ENCODE assay signal across 1 cellular context in the genomic region with DNA sequence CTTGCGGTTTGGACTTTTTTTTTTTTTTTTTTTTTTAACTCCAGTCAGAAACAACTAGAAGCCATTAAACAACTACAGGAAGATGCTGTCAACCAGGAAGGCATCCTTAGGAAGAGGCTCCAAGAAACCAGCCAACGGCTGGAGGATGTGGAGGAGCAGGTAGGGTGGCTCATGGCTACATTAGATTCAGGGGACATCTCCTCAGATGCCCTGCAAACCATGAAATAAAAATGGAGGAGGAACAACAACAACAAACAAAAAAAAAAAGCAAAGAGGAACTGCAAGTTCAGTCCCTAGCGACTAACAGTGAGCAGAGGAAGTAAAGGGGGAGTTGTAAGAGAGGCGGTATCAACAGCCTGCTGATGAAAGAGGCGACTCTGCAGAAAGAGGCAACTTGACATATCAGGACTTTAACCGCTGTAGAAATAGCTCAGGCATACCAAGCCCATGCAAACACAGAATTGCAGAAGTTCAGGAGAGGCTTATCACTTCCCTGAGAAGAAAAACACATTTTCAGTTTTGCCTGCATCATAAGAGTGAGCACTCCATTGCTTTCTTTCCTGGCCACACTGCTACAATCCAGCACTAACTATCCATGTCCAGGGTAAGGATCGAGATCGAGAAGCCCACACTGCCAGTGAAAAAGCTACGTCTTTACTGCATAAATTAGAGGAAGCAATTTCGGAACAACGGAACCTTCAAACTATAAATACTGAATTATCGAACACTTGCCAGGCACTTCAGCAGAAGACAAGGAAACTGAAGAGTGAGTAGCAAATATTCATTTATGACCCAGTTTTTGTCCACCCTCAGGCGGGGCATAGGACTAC.
A peak's percentile ranks its signal among the peaks of the same experiment; 100 is the strongest.
TF ChIP-seq lines count a peak whose summit lies in the region.

No MANE protein-coding gene starts in this region.

TF ChIP-seq in GM12878, 131 proteins besides CTCF, POLR2A, EP300 and RAD21 (continued from another document):
- TF ChIP-seq, protein P1, sequence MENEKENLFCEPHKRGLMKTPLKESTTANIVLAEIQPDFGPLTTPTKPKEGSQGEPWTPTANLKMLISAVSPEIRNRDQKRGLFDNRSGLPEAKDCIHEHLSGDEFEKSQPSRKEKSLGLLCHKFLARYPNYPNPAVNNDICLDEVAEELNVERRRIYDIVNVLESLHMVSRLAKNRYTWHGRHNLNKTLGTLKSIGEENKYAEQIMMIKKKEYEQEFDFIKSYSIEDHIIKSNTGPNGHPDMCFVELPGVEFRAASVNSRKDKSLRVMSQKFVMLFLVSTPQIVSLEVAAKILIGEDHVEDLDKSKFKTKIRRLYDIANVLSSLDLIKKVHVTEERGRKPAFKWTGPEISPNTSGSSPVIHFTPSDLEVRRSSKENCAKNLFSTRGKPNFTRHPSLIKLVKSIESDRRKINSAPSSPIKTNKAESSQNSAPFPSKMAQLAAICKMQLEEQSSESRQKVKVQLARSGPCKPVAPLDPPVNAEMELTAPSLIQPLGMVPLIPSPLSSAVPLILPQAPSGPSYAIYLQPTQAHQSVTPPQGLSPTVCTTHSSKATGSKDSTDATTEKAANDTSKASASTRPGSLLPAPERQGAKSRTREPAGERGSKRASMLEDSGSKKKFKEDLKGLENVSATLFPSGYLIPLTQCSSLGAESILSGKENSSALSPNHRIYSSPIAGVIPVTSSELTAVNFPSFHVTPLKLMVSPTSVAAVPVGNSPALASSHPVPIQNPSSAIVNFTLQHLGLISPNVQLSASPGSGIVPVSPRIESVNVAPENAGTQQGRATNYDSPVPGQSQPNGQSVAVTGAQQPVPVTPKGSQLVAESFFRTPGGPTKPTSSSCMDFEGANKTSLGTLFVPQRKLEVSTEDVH (IDR thresholded peaks at IDR 0.05; ENCODE audit: low read depth, partially characterized antibody), result no peak
- TF ChIP-seq, protein P2, sequence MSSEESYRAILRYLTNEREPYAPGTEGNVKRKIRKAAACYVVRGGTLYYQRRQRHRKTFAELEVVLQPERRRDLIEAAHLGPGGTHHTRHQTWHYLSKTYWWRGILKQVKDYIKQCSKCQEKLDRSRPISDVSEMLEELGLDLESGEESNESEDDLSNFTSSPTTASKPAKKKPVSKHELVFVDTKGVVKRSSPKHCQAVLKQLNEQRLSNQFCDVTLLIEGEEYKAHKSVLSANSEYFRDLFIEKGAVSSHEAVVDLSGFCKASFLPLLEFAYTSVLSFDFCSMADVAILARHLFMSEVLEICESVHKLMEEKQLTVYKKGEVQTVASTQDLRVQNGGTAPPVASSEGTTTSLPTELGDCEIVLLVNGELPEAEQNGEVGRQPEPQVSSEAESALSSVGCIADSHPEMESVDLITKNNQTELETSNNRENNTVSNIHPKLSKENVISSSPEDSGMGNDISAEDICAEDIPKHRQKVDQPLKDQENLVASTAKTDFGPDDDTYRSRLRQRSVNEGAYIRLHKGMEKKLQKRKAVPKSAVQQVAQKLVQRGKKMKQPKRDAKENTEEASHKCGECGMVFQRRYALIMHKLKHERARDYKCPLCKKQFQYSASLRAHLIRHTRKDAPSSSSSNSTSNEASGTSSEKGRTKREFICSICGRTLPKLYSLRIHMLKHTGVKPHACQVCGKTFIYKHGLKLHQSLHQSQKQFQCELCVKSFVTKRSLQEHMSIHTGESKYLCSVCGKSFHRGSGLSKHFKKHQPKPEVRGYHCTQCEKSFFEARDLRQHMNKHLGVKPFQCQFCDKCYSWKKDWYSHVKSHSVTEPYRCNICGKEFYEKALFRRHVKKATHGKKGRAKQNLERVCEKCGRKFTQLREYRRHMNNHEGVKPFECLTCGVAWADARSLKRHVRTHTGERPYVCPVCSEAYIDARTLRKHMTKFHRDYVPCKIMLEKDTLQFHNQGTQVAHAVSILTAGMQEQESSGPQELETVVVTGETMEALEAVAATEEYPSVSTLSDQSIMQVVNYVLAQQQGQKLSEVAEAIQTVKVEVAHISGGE (CRISPR knock-in tag; IDR thresholded peaks at IDR 0.05), result no peak
- TF ChIP-seq ZNF622 (IDR thresholded peaks at IDR 0.05) (no peak), TAF1 (IDR thresholded peaks at IDR 0.05; ENCODE audit: borderline replicate concordance, low read depth, low read length) (peak; percentile 80), NRF1 (conservative IDR thresholded peaks at IDR 0.05; ENCODE audit: low read depth, low read length) (no peak), STAT1 (conservative IDR thresholded peaks at IDR 0.05) (0 out of 2 replicates have a peak, but pooled peaks have one; percentile 18), CEBPB (IDR thresholded peaks at IDR 0.05; ENCODE audit: borderline replicate concordance in 1 of 2, low read depth in 2 of 2, low read length in 2 of 2) (peak in 1 of 2 experiments; percentile 17; a peak in 1 of 4 replicates), NFIC (IDR thresholded peaks at IDR 0.05; ENCODE audit: low read depth, low read length) (peak; percentile 93), POU2F2 (IDR thresholded peaks at IDR 0.05; ENCODE audit: borderline replicate concordance, low read depth, low read length) (no peak; the same call in 2 of the 3 replicates), SPI1 (IDR thresholded peaks at IDR 0.05; ENCODE audit: borderline replicate concordance, insufficient read depth, low read depth, low read length) (peak; percentile 93), DPF2 (IDR thresholded peaks at IDR 0.05) (peak; percentile 44; the same call in 1 of the 2 replicates), ATF7 (IDR thresholded peaks at IDR 0.05; ENCODE audit: low read depth) (peak; percentile 47; the same call in 1 of the 2 replicates), TCF12 (IDR thresholded peaks at IDR 0.05; ENCODE audit: low read depth, low read length) (no peak), SMAD5 (IDR thresholded peaks at IDR 0.05; ENCODE audit: low read depth) (peak; percentile 80), RCOR1 (conservative IDR thresholded peaks at IDR 0.05; ENCODE audit: low read depth, low read length) (peak; percentile 88; the same call in 1 of the 2 replicates), SUZ12 (IDR thresholded peaks at IDR 0.05; ENCODE audit: unreplicated experiment) (no peak), MTA3 (IDR thresholded peaks at IDR 0.05; ENCODE audit: borderline replicate concordance, low read length) (peak; percentile 30; the same call in 1 of the 2 replicates), RELA (IDR thresholded peaks at IDR 0.05; ENCODE audit: borderline replicate concordance, partially characterized antibody) (no peak), JUND (IDR thresholded peaks at IDR 0.05; ENCODE audit: low read depth, low read length) (no peak), NR2C1 (IDR thresholded peaks at IDR 0.05) (no peak)
- TF ChIP-seq, protein P3, sequence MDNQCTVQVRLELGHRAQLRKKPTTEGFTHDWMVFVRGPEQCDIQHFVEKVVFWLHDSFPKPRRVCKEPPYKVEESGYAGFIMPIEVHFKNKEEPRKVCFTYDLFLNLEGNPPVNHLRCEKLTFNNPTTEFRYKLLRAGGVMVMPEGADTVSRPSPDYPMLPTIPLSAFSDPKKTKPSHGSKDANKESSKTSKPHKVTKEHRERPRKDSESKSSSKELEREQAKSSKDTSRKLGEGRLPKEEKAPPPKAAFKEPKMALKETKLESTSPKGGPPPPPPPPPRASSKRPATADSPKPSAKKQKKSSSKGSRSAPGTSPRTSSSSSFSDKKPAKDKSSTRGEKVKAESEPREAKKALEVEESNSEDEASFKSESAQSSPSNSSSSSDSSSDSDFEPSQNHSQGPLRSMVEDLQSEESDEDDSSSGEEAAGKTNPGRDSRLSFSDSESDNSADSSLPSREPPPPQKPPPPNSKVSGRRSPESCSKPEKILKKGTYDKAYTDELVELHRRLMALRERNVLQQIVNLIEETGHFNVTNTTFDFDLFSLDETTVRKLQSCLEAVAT (IDR thresholded peaks at IDR 0.05), result peak; percentile 89
- TF ChIP-seq, protein P4, sequence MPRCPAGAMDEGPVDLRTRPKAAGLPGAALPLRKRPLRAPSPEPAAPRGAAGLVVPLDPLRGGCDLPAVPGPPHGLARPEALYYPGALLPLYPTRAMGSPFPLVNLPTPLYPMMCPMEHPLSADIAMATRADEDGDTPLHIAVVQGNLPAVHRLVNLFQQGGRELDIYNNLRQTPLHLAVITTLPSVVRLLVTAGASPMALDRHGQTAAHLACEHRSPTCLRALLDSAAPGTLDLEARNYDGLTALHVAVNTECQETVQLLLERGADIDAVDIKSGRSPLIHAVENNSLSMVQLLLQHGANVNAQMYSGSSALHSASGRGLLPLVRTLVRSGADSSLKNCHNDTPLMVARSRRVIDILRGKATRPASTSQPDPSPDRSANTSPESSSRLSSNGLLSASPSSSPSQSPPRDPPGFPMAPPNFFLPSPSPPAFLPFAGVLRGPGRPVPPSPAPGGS (IDR thresholded peaks at IDR 0.05; ENCODE audit: borderline replicate concordance, insufficient read depth, low read depth, low read length, poor library complexity, severe bottlenecking), result peak; percentile 63
- TF ChIP-seq, protein P5, sequence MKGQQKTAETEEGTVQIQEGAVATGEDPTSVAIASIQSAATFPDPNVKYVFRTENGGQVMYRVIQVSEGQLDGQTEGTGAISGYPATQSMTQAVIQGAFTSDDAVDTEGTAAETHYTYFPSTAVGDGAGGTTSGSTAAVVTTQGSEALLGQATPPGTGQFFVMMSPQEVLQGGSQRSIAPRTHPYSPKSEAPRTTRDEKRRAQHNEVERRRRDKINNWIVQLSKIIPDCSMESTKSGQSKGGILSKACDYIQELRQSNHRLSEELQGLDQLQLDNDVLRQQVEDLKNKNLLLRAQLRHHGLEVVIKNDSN (IDR thresholded peaks at IDR 0.05; ENCODE audit: borderline replicate concordance, extremely low read length, insufficient read depth, low read depth, low read length), result no peak
